Comparison of ENCODE assay signal across 19 cellular contexts in genomic region chr2:68452168-68452890, GRCh38. TPM values are rescaled to one million over a fixed set of nuclear protein-coding genes. Genes with fewer than 3 reads are reported as not detected.
A peak's percentile ranks its signal among the peaks of the same experiment; 100 is the strongest.
DNase-seq lines count a peak whose midpoint lies in the region; ATAC-seq and TF ChIP-seq lines count a peak whose summit lies in the region.
"Had no signal": no experiment of that assay in that cellular context is flagged by ENCODE, and none has a peak within 500 bp of the region (broad histone marks: within the 10 kb centered on the region; RNA-seq: fewer than 3 reads in every experiment).

No MANE protein-coding gene starts in this region.

- no peak overlapping the region for H3K9ac ChIP-seq in SU-DHL-6 (ENCODE audit: low read length)

- no peaks in the 10 kb centered on the region for H3K79me2 ChIP-seq in SU-DHL-6 (ENCODE audit: insufficient read depth, low read length)

- H3K27ac Mint-ChIP-seq in CD8-positive, alpha-beta T cell, result no peak overlapping the region
- H3K27ac Mint-ChIP-seq in naive thymus-derived CD4-positive, alpha-beta T cell, result peak overlapping the region in 8 of 9 donors; percentile 4 to 78 (median 46)

- H3K4me1 Mint-ChIP-seq in CD8-positive, alpha-beta T cell (ENCODE audit: low read depth), result peaks cover 18% of the 10 kb centered on the region
- peaks cover 0 to 26% (median 20%) of the 10 kb centered on the region in 7 donors for H3K4me1 Mint-ChIP-seq in naive thymus-derived CD4-positive, alpha-beta T cell

- no peaks in the 10 kb centered on the region for H3K9me3 ChIP-seq in CD8-positive, alpha-beta T cell (ENCODE audit: low read length)
- H3K9me3 ChIP-seq in SU-DHL-6 (ENCODE audit: insufficient read depth, low read length), result no peaks in the 10 kb centered on the region
- H3K9me3 ChIP-seq in naive thymus-derived CD4-positive, alpha-beta T cell (ENCODE audit: control insufficient read depth in 2 of 3, low read length in 3 of 3), result no peaks in the 10 kb centered on the region
- H3K9me3 ChIP-seq: sigmoid colon had no signal

- peaks cover 7% of the 10 kb centered on the region; the same call in 1 of the 2 replicates for H3F3A ChIP-seq in SU-DHL-6 (ENCODE audit: insufficient read depth)

- peak; percentile 52 for ATAC-seq in CD8-positive, alpha-beta T cell
- ATAC-seq in naive thymus-derived CD4-positive, alpha-beta T cell, result peak; percentile 71
- no peak for ATAC-seq in GM19397 (IDR thresholded peaks at IDR 0.05; ENCODE audit: unreplicated experiment)

- DNase-seq in NCI-H82 (lab: John Stamatoyannopoulos, UW) (peak; percentile 23), NCI-H82 treated with DMSO at 0.1 percent for 48 hours (lab: John Stamatoyannopoulos, UW; ENCODE audit: unreplicated experiment) (no peak), middle frontal gyrus (ENCODE audit: extremely low spot score, low spot score) (no peak), NCI-H526 treated with DMSO at 0.1 percent for 48 hours (lab: John Stamatoyannopoulos, UW) (no peak)
- no peak for DNase-seq in CD8-positive, alpha-beta T cell
- peak in 5 of 9 donors; percentile 50 to 74 (median 61) for DNase-seq in naive thymus-derived CD4-positive, alpha-beta T cell
- DNase-seq: activated effector memory CD4-positive, alpha-beta T cell treated with Interleukin-2 at 50 U/mL for 16 hours; COR-L47; hippocampal formation; kidney glomerular epithelial cell; NCI-H2029; NCI-H526; nucleus accumbens; sigmoid colon; stimulated activated CD4-positive, alpha-beta T cell treated with anti-CD3 and anti-CD28 coated beads, Interleukin-2, amount 100 ng/mL, for 24 hours; SW 1271; WERI-Rb-1 had no signal

- H3K9me2 ChIP-seq in SU-DHL-6 (replicated peaks; ENCODE audit: insufficient read depth, low read length), result no peaks in the 10 kb centered on the region

- no peak overlapping the region for H3K4me3 ChIP-seq in CD8-positive, alpha-beta T cell (ENCODE audit: low read depth, low read length)
- H3K4me3 ChIP-seq in SU-DHL-6 (ENCODE audit: insufficient read depth, low read length, poor library complexity, severe bottlenecking), result no peak overlapping the region
- no peak overlapping the region for H3K4me3 ChIP-seq in naive thymus-derived CD4-positive, alpha-beta T cell (ENCODE audit: low read length)
- H3K4me3 ChIP-seq: sigmoid colon had no signal

- H3K27me3 Mint-ChIP-seq in CD8-positive, alpha-beta T cell (ENCODE audit: low read depth), result no peaks in the 10 kb centered on the region
- H3K27me3 Mint-ChIP-seq in naive thymus-derived CD4-positive, alpha-beta T cell, result no peaks in the 10 kb centered on the region

- H3K4me3 Mint-ChIP-seq in CD8-positive, alpha-beta T cell, result no peak overlapping the region
- H3K4me3 Mint-ChIP-seq in naive thymus-derived CD4-positive, alpha-beta T cell, result peak overlapping the region in 6 of 10 donors; percentile 19 to 52 (median 48)

- H3K27ac ChIP-seq in CD8-positive, alpha-beta T cell (ENCODE audit: low read depth, low read length), result no peak overlapping the region
- no peak overlapping the region for H3K27ac ChIP-seq in SU-DHL-6 (ENCODE audit: low read depth, low read length)
- H3K27ac ChIP-seq in naive thymus-derived CD4-positive, alpha-beta T cell (ENCODE audit: low read depth, low read length), result no peak overlapping the region
- H3K27ac ChIP-seq: sigmoid colon, WERI-Rb-1 had no signal

- TF ChIP-seq CTCF in CD8-positive, alpha-beta T cell (IDR thresholded peaks at IDR 0.05), result no peak
- TF ChIP-seq CTCF in SU-DHL-6 (IDR thresholded peaks at IDR 0.05; ENCODE audit: insufficient read depth, low read length, poor library complexity, severe bottlenecking), result no peak

- peak overlapping the region; percentile 47 for H2AFZ ChIP-seq in SU-DHL-6 (ENCODE audit: low read depth, low read length, severe bottlenecking)

- H3K9me3 Mint-ChIP-seq in CD8-positive, alpha-beta T cell, result peaks cover 6% of the 10 kb centered on the region
- H3K9me3 Mint-ChIP-seq in naive thymus-derived CD4-positive, alpha-beta T cell, result peaks cover 0 to 8% (median 0%) of the 10 kb centered on the region in 11 donors

- H4K20me1 ChIP-seq in SU-DHL-6 (ENCODE audit: low read depth, low read length), result no peaks in the 10 kb centered on the region

- peaks cover 19% of the 10 kb centered on the region for H3K4me1 ChIP-seq in CD8-positive, alpha-beta T cell (ENCODE audit: insufficient read depth, low read length)
- peaks cover 4 to 10% of the 10 kb centered on the region in 2 donors for H3K4me1 ChIP-seq in naive thymus-derived CD4-positive, alpha-beta T cell (ENCODE audit: control insufficient read depth in 2 of 2, insufficient read depth in 2 of 2, low read length in 2 of 2)
- H3K4me1 ChIP-seq: sigmoid colon had no signal

- CTCF ChIA-PET in CD8-positive, alpha-beta T cell (lab: Charles Lee), result interaction anchor here (2.0 to 2.5 kb wide), 4 partner anchors 10 to 473 kb away, joined by 9 to 29 read pairs (median 16); partner anchors contain the start of gene FBXO48
- CTCF ChIA-PET in naive thymus-derived CD4-positive, alpha-beta T cell (lab: Charles Lee), result interaction anchor here (0.9 kb wide), 2 partner anchors 10 to 14 kb away, joined by 3 read pairs; partner anchors contain the start of gene FBXO48

- H3K36me3 ChIP-seq in CD8-positive, alpha-beta T cell (ENCODE audit: insufficient read depth, low read length), result no peaks in the 10 kb centered on the region
- no peaks in the 10 kb centered on the region for H3K36me3 ChIP-seq in SU-DHL-6 (ENCODE audit: low read length)
- no peaks in the 10 kb centered on the region for H3K36me3 ChIP-seq in naive thymus-derived CD4-positive, alpha-beta T cell (ENCODE audit: control insufficient read depth in 2 of 3, insufficient read depth in 3 of 3, low read length in 3 of 3)
- H3K36me3 ChIP-seq: sigmoid colon, WERI-Rb-1 had no signal

- no peak overlapping the region for H3K4me2 ChIP-seq in SU-DHL-6 (ENCODE audit: low read depth, low read length, poor library complexity, severe bottlenecking)

- POLR2A ChIA-PET in CD8-positive, alpha-beta T cell (lab: Charles Lee), result interaction anchor here (1.2 to 2.5 kb wide), 3 partner anchors 12 to 17 kb away, joined by 6 to 17 read pairs (median 7); partner anchors contain the start of genes APLF and FBXO48
- POLR2A ChIA-PET in naive thymus-derived CD4-positive, alpha-beta T cell (lab: Charles Lee), result interaction anchor here (1.3 to 2.1 kb wide), 2 partner anchors 12 to 269 kb away, joined by 3 to 9 read pairs; no protein-coding TSS in a partner anchor

- intact Hi-C loops in CD8-positive, alpha-beta T cell (cut with DNase I, micrococcal nuclease), result loop anchor here in 1 of 2 experiments (5.0 kb wide), 1 partner anchor 70 kb away; no protein-coding TSS in a partner anchor
- intact Hi-C loops in naive thymus-derived CD4-positive, alpha-beta T cell (cut with micrococcal nuclease), result no loop called here

- H3K36me3 Mint-ChIP-seq in CD8-positive, alpha-beta T cell, result no peaks in the 10 kb centered on the region
- no peaks in the 10 kb centered on the region for H3K36me3 Mint-ChIP-seq in naive thymus-derived CD4-positive, alpha-beta T cell

- no peaks in the 10 kb centered on the region for H3K27me3 ChIP-seq in CD8-positive, alpha-beta T cell (ENCODE audit: insufficient read depth, low read length)
- H3K27me3 ChIP-seq in SU-DHL-6 (ENCODE audit: low read length), result no peaks in the 10 kb centered on the region
- no peaks in the 10 kb centered on the region for H3K27me3 ChIP-seq in naive thymus-derived CD4-positive, alpha-beta T cell (ENCODE audit: control insufficient read depth in 2 of 2, insufficient read depth in 2 of 2, low read length in 2 of 2)
- H3K27me3 ChIP-seq: sigmoid colon had no signal

RNA-seq across cellular contexts. Expression of gene FBXO48, which starts 14.8 kb away (rescaled TPM):
- total RNA-seq in CD8-positive, alpha-beta T cell, result under 1 TPM; 0.22 to 0.30 TPM
- 1 to 10 TPM; 1.1 to 5.6 (median 1.7) TPM for total RNA-seq in naive thymus-derived CD4-positive, alpha-beta T cell
- polyA plus RNA-seq in naive thymus-derived CD4-positive, alpha-beta T cell, result under 1 TPM; 0.49 to 0.53 TPM

RNA-seq across cellular contexts. Expression of gene APLF, which starts 15.1 kb away (rescaled TPM):
- total RNA-seq in CD8-positive, alpha-beta T cell, result 1 to 10 TPM; 4.1 to 4.2 TPM
- total RNA-seq in naive thymus-derived CD4-positive, alpha-beta T cell, result 1 to 10 TPM; 2.9 to 8.9 (median 3.8) TPM
- polyA plus RNA-seq in naive thymus-derived CD4-positive, alpha-beta T cell, result 1 to 10 TPM; 1.4 TPM

Comparison
In these comparisons a context has a peak if more than half of its experiments do, and no peak if none do; other contexts are left out.
1. DNase-seq: peak in NCI-H82 (single experiment) and naive thymus-derived CD4-positive, alpha-beta T cell (5 of 9); none in NCI-H82 treated with DMSO at 0.1 percent for 48 hours (single experiment), CD8-positive, alpha-beta T cell (0 of 7), middle frontal gyrus (single experiment) and NCI-H526 treated with DMSO at 0.1 percent for 48 hours (single experiment).